In genomic region chr20:32582659-32583580, GRCh38 we compare ENCODE assay signal across 1 cellular context.
TF ChIP-seq lines count a peak whose summit lies in the region.

No MANE protein-coding gene starts in this region.

TF ChIP-seq in HepG2, 621 proteins besides CTCF, POLR2A, EP300 and RAD21 (continued from another document and continues in another):
- TF ChIP-seq, protein P1, sequence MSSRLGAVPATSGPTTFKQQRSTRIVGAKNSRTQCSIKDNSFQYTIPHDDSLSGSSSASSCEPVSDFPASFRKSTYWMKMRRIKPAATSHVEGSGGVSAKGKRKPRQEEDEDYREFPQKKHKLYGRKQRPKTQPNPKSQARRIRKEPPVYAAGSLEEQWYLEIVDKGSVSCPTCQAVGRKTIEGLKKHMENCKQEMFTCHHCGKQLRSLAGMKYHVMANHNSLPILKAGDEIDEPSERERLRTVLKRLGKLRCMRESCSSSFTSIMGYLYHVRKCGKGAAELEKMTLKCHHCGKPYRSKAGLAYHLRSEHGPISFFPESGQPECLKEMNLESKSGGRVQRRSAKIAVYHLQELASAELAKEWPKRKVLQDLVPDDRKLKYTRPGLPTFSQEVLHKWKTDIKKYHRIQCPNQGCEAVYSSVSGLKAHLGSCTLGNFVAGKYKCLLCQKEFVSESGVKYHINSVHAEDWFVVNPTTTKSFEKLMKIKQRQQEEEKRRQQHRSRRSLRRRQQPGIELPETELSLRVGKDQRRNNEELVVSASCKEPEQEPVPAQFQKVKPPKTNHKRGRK (CRISPR knock-in tag; IDR thresholded peaks at IDR 0.05), result no peak
- TF ChIP-seq SAP130 (CRISPR knock-in tag; IDR thresholded peaks at IDR 0.05; ENCODE audit: low read depth) (peak; percentile 21), CBX2 (IDR thresholded peaks at IDR 0.05; ENCODE audit: low read depth, low read length) (no peak), CBX2 (CRISPR knock-in tag; IDR thresholded peaks at IDR 0.05; ENCODE audit: low read depth) (no peak), ZSCAN25 (CRISPR knock-in tag; IDR thresholded peaks at IDR 0.05) (peak; percentile 68; the same call in 1 of the 2 replicates), ZFY (CRISPR knock-in tag; IDR thresholded peaks at IDR 0.05) (peak; percentile 69), ZNF331 (CRISPR knock-in tag; IDR thresholded peaks at IDR 0.05) (peak; percentile 51; the same call in 1 of the 2 replicates), RARG (CRISPR knock-in tag; IDR thresholded peaks at IDR 0.05; ENCODE audit: low read depth) (no peak), ZC3H4 (CRISPR knock-in tag; IDR thresholded peaks at IDR 0.05; ENCODE audit: borderline replicate concordance) (no peak), ZFP90 (CRISPR knock-in tag; IDR thresholded peaks at IDR 0.05; ENCODE audit: borderline replicate concordance) (peak; percentile 67), GLI4 (CRISPR knock-in tag; IDR thresholded peaks at IDR 0.05; ENCODE audit: borderline replicate concordance) (no peak), UBTF (CRISPR knock-in tag; IDR thresholded peaks at IDR 0.05) (peak; percentile 36; the same call in 1 of the 2 replicates), FOXJ3 (CRISPR knock-in tag; IDR thresholded peaks at IDR 0.05; ENCODE audit: borderline replicate concordance) (no peak), ADNP (CRISPR knock-in tag; IDR thresholded peaks at IDR 0.05) (no peak), FIP1L1 (IDR thresholded peaks at IDR 0.05; ENCODE audit: borderline replicate concordance, insufficient read depth, low read depth, low read length) (no peak), SRY (CRISPR knock-in tag; IDR thresholded peaks at IDR 0.05) (no peak), THAP8 (CRISPR knock-in tag; IDR thresholded peaks at IDR 0.05; ENCODE audit: borderline replicate concordance) (no peak), ZNF574 (CRISPR knock-in tag; IDR thresholded peaks at IDR 0.05) (peak; percentile 57; the same call in 1 of the 2 replicates), POLR2AphosphoS2 (IDR thresholded peaks at IDR 0.05; ENCODE audit: low read depth, low read length) (no peak), POGK (CRISPR knock-in tag; conservative IDR thresholded peaks at IDR 0.05) (0 out of 2 replicates have a peak, but pooled peaks have one; percentile 32), NFYC (CRISPR knock-in tag; IDR thresholded peaks at IDR 0.05) (no peak), ZFYVE20 (CRISPR knock-in tag; IDR thresholded peaks at IDR 0.05; ENCODE audit: borderline replicate concordance, low read depth) (no peak), ZNF430 (CRISPR knock-in tag; IDR thresholded peaks at IDR 0.05) (no peak), RFX1 (IDR thresholded peaks at IDR 0.05) (no peak), NR1H2 (CRISPR knock-in tag; IDR thresholded peaks at IDR 0.05; ENCODE audit: borderline replicate concordance, low read depth) (no peak), NR2C2 (CRISPR knock-in tag; IDR thresholded peaks at IDR 0.05; ENCODE audit: borderline replicate concordance) (0 out of 2 replicates have a peak, but pooled peaks have one; percentile 9), FOXO1 (CRISPR knock-in tag; IDR thresholded peaks at IDR 0.05) (0 out of 2 replicates have a peak, but pooled peaks have one; percentile 10)
- TF ChIP-seq, protein P2, sequence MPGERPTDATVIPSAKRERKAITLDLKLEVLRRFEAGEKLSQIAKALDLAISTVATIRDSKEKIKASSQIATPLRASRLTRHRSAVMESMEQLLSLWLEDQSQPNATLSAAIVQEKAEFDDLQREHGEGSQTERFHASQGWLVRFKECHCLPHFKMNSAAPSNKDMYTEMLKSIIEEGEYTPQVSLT (CRISPR knock-in tag; IDR thresholded peaks at IDR 0.05; ENCODE audit: borderline replicate concordance, low read depth), result no peak
- TF ChIP-seq, protein P3, sequence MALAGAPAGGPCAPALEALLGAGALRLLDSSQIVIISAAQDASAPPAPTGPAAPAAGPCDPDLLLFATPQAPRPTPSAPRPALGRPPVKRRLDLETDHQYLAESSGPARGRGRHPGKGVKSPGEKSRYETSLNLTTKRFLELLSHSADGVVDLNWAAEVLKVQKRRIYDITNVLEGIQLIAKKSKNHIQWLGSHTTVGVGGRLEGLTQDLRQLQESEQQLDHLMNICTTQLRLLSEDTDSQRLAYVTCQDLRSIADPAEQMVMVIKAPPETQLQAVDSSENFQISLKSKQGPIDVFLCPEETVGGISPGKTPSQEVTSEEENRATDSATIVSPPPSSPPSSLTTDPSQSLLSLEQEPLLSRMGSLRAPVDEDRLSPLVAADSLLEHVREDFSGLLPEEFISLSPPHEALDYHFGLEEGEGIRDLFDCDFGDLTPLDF (CRISPR knock-in tag; IDR thresholded peaks at IDR 0.05), result no peak; the same call in 1 of the 2 replicates
- TF ChIP-seq, protein P4, sequence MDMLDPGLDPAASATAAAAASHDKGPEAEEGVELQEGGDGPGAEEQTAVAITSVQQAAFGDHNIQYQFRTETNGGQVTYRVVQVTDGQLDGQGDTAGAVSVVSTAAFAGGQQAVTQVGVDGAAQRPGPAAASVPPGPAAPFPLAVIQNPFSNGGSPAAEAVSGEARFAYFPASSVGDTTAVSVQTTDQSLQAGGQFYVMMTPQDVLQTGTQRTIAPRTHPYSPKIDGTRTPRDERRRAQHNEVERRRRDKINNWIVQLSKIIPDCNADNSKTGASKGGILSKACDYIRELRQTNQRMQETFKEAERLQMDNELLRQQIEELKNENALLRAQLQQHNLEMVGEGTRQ (IDR thresholded peaks at IDR 0.05; ENCODE audit: low read depth, low read length), result no peak
- TF ChIP-seq, protein P4 (CRISPR knock-in tag; IDR thresholded peaks at IDR 0.05; ENCODE audit: borderline replicate concordance), result no peak
- TF ChIP-seq, protein P5, sequence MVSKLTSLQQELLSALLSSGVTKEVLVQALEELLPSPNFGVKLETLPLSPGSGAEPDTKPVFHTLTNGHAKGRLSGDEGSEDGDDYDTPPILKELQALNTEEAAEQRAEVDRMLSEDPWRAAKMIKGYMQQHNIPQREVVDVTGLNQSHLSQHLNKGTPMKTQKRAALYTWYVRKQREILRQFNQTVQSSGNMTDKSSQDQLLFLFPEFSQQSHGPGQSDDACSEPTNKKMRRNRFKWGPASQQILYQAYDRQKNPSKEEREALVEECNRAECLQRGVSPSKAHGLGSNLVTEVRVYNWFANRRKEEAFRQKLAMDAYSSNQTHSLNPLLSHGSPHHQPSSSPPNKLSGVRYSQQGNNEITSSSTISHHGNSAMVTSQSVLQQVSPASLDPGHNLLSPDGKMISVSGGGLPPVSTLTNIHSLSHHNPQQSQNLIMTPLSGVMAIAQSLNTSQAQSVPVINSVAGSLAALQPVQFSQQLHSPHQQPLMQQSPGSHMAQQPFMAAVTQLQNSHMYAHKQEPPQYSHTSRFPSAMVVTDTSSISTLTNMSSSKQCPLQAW (CRISPR knock-in tag; IDR thresholded peaks at IDR 0.05), result no peak
- TF ChIP-seq, protein P6, sequence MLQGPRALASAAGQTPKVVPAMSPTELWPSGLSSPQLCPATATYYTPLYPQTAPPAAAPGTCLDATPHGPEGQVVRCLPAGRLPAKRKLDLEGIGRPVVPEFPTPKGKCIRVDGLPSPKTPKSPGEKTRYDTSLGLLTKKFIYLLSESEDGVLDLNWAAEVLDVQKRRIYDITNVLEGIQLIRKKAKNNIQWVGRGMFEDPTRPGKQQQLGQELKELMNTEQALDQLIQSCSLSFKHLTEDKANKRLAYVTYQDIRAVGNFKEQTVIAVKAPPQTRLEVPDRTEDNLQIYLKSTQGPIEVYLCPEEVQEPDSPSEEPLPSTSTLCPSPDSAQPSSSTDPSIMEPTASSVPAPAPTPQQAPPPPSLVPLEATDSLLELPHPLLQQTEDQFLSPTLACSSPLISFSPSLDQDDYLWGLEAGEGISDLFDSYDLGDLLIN (CRISPR knock-in tag; IDR thresholded peaks at IDR 0.05; ENCODE audit: borderline replicate concordance), result no peak
- TF ChIP-seq, protein P7, sequence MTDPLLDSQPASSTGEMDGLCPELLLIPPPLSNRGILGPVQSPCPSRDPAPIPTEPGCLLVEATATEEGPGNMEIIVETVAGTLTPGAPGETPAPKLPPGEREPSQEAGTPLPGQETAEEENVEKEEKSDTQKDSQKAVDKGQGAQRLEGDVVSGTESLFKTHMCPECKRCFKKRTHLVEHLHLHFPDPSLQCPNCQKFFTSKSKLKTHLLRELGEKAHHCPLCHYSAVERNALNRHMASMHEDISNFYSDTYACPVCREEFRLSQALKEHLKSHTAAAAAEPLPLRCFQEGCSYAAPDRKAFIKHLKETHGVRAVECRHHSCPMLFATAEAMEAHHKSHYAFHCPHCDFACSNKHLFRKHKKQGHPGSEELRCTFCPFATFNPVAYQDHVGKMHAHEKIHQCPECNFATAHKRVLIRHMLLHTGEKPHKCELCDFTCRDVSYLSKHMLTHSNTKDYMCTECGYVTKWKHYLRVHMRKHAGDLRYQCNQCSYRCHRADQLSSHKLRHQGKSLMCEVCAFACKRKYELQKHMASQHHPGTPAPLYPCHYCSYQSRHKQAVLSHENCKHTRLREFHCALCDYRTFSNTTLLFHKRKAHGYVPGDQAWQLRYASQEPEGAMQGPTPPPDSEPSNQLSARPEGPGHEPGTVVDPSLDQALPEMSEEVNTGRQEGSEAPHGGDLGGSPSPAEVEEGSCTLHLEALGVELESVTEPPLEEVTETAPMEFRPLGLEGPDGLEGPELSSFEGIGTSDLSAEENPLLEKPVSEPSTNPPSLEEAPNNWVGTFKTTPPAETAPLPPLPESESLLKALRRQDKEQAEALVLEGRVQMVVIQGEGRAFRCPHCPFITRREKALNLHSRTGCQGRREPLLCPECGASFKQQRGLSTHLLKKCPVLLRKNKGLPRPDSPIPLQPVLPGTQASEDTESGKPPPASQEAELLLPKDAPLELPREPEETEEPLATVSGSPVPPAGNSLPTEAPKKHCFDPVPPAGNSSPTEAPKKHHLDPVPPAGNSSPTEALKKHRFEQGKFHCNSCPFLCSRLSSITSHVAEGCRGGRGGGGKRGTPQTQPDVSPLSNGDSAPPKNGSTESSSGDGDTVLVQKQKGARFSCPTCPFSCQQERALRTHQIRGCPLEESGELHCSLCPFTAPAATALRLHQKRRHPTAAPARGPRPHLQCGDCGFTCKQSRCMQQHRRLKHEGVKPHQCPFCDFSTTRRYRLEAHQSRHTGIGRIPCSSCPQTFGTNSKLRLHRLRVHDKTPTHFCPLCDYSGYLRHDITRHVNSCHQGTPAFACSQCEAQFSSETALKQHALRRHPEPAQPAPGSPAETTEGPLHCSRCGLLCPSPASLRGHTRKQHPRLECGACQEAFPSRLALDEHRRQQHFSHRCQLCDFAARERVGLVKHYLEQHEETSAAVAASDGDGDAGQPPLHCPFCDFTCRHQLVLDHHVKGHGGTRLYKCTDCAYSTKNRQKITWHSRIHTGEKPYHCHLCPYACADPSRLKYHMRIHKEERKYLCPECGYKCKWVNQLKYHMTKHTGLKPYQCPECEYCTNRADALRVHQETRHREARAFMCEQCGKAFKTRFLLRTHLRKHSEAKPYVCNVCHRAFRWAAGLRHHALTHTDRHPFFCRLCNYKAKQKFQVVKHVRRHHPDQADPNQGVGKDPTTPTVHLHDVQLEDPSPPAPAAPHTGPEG (CRISPR knock-in tag; IDR thresholded peaks at IDR 0.05), result no peak
